Comparison of ENCODE assay signal across 8 cellular contexts in the genomic region with DNA sequence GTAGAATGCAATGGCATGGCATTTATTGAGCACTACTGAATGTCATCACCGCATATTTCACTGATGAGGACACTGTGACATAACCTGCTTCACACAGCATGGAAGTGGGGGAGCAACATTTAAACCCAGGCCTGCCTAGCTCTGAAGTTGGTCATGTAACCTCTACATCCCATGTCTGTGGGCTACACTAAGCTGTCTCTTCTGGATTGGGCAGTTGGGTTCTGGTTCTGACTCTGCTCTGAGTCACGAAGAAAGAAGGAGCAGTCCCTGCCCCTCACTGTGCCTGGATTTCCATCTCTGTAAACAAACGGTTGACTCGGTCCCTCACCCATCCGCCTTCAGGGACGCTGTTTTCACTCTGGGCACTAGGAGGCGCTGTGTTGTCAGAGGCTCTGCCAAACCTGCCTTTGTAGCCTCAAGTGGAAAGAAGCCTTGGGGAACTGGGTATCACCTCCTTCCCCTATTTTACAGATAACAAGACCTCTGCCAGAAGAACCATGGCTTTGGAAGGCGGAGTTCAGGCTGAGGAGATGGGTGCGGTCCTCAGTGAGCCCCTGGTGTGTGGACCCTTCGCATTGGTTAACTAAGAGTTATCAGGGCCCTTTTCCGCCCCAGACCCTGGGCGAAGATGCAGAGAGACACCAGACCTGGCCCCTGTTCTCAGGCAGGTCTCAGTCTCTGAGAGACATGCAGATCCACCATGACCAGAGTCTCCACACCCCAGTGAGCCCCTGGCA. TPM values are rescaled to one million over a fixed set of nuclear protein-coding genes. Genes with fewer than 3 reads are reported as not detected.
DNase-seq lines count a peak whose midpoint lies in the region; ATAC-seq and TF ChIP-seq lines count a peak whose summit lies in the region.

No MANE protein-coding gene starts in this region.

- H3K4me3 ChIP-seq in fibroblast of lung (replicated peaks in 1 of 4; ENCODE audit: control extremely low read depth in 1 of 4, insufficient read depth in 1 of 4, low read depth in 3 of 4, low read length in 4 of 4) (no peak overlapping the region), tibial nerve (no peak overlapping the region)

- whole genome bisulfite sequencing in tibial nerve, 2 donors, result 40 to 41% methylated on average over 12 of the region's 12 CpGs

- no peak for TF ChIP-seq POLR2A in tibial nerve (IDR thresholded peaks at IDR 0.05)

- TF ChIP-seq CTCF in fibroblast of lung (conservative IDR thresholded peaks at IDR 0.05 in 1 of 2, IDR thresholded peaks at IDR 0.05 in 1 of 2; ENCODE audit: low read depth in 1 of 2, low read length in 2 of 2), result peak; percentile 96 to 98
- TF ChIP-seq CTCF in omental fat pad (IDR thresholded peaks at IDR 0.05), result peak in 1 of 3 donors; percentile 83
- TF ChIP-seq CTCF in tibial nerve (IDR thresholded peaks at IDR 0.05), result peak; percentile 71 to 87 (median 79)

- no peaks in the 10 kb centered on the region for H3K36me3 ChIP-seq in fibroblast of lung (ENCODE audit: control insufficient read depth, insufficient read depth, low read length)
- H3K36me3 ChIP-seq in tibial nerve, result no peaks in the 10 kb centered on the region

- no peak for TF ChIP-seq EP300 in tibial nerve (IDR thresholded peaks at IDR 0.05)

- H2AFZ ChIP-seq in fibroblast of lung (ENCODE audit: low read length), result peak overlapping the region; percentile 89

- ATAC-seq in HG03108 (IDR thresholded peaks at IDR 0.05; ENCODE audit: unreplicated experiment) (peak; percentile 50), omental fat pad (ENCODE audit: low FRiP score) (peak; percentile 59), GM18868 (IDR thresholded peaks at IDR 0.05; ENCODE audit: unreplicated experiment) (no peak)

- no peaks in the 10 kb centered on the region for H4K20me1 ChIP-seq in fibroblast of lung (ENCODE audit: control insufficient read depth, extremely low read depth, insufficient read depth, low read length)

- no peak overlapping the region for H3K9ac ChIP-seq in fibroblast of lung (ENCODE audit: insufficient read depth, low read length)

- peak overlapping the region; percentile 52 for H3K4me2 ChIP-seq in fibroblast of lung (ENCODE audit: extremely low read depth, insufficient read depth, low read length)

- H3K79me2 ChIP-seq in fibroblast of lung (ENCODE audit: control insufficient read depth, insufficient read depth, low read length), result no peaks in the 10 kb centered on the region

- H3K27ac ChIP-seq in fibroblast of lung (ENCODE audit: insufficient read depth, low read length) (peak overlapping the region; percentile 41), tibial nerve (no peak overlapping the region)

- peaks cover 9% of the 10 kb centered on the region for H3K4me1 ChIP-seq in fibroblast of lung (ENCODE audit: control insufficient read depth, extremely low read depth, insufficient read depth, low read length)
- no peaks in the 10 kb centered on the region for H3K4me1 ChIP-seq in tibial nerve

- DNase-seq in DMS53 (lab: John Stamatoyannopoulos, UW), result peak; percentile 84
- peak; percentile 38 for DNase-seq in OCI-M2 (lab: John Stamatoyannopoulos, UW; ENCODE audit: unreplicated experiment)
- peak; percentile 68 for DNase-seq in activated T-cell treated with anti-CD3 and anti-CD28 coated beads for 1 hour (ENCODE audit: low read depth)
- DNase-seq in fibroblast of lung (ENCODE audit: low read depth in 2 of 2), result peak; percentile 66 to 68
- DNase-seq in omental fat pad (ENCODE audit: low spot score), result peak; percentile 70
- peak in 1 of 2 donors; percentile 71 for DNase-seq in tibial nerve (ENCODE audit: low spot score in 2 of 2)

- H3K27me3 ChIP-seq in fibroblast of lung (ENCODE audit: control insufficient read depth, insufficient read depth, low read length), result no peaks in the 10 kb centered on the region
- no peaks in the 10 kb centered on the region for H3K27me3 ChIP-seq in tibial nerve

- H3K9me3 ChIP-seq in fibroblast of lung (ENCODE audit: control insufficient read depth, insufficient read depth, low read depth, low read length) (no peaks in the 10 kb centered on the region), tibial nerve (no peaks in the 10 kb centered on the region)

RNA-seq across cellular contexts. Expression of a gene that starts 12.6 kb away (rescaled TPM):
- total RNA-seq in fibroblast of lung, result 28.2 and 42.8 TPM in 2 replicates
- polyA plus RNA-seq in fibroblast of lung, result 26.5 and 43.1 TPM in 2 replicates
- polyA plus RNA-seq in fibroblast of lung (2012), result 41.8 and 65.2 TPM in 2 replicates
- polyA minus RNA-seq in fibroblast of lung (ENCODE audit: low replicate concordance), result 98.5 and 157 TPM in 2 replicates
- 10 to 100 TPM; 27.3 to 80.7 (median 31.9) TPM for total RNA-seq in omental fat pad
- total RNA-seq in tibial nerve, result 100 to 1,000 TPM; 102 to 135 (median 112) TPM

RNA-seq across cellular contexts. Expression of a gene that starts 23.3 kb away (rescaled TPM):
- total RNA-seq in fibroblast of lung, result 0.26 and 0.33 TPM in 2 replicates
- 0.12 and 0.24 TPM in 2 replicates for polyA plus RNA-seq in fibroblast of lung
- 0.10 and 0.22 TPM in 2 replicates for polyA plus RNA-seq in fibroblast of lung (2012)
- polyA minus RNA-seq in fibroblast of lung (ENCODE audit: low replicate concordance), result 0.27 TPM in 1 of 2 replicates, not detected in the other
- 1 to 10 TPM; 1.0 to 4.2 (median 2.4) TPM for total RNA-seq in omental fat pad
- 1 to 10 TPM in 1 of 4 donors, under 1 TPM in 2, not detected in 1; 0.63 to 3.3 (median 0.90) TPM for total RNA-seq in tibial nerve
